1 cellular context compared by ENCODE assay signal in the genomic region with DNA sequence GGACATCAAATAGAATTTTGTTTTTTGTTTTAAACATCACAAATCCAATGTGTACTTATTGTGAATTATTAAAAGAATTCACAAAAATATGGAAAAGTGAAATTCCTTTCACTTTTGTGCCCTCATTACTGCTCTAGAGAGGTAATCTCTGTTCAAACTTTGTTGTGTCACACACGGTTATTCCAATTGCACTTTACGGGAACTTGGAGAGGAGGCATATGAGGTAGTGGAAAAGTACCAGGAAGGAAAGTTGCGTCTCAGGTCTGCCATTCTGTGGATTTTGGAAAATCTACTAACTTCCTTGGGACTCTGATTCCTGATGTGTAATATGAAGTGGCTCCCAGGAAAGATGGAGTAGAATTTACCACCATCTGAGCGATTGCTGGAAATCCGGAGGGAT.
TF ChIP-seq lines count a peak whose summit lies in the region.

No MANE protein-coding gene starts in this region.

TF ChIP-seq in GM23338, 12 proteins besides CTCF, POLR2A, EP300 and RAD21 (continued from another document):
- TF ChIP-seq, protein P1, sequence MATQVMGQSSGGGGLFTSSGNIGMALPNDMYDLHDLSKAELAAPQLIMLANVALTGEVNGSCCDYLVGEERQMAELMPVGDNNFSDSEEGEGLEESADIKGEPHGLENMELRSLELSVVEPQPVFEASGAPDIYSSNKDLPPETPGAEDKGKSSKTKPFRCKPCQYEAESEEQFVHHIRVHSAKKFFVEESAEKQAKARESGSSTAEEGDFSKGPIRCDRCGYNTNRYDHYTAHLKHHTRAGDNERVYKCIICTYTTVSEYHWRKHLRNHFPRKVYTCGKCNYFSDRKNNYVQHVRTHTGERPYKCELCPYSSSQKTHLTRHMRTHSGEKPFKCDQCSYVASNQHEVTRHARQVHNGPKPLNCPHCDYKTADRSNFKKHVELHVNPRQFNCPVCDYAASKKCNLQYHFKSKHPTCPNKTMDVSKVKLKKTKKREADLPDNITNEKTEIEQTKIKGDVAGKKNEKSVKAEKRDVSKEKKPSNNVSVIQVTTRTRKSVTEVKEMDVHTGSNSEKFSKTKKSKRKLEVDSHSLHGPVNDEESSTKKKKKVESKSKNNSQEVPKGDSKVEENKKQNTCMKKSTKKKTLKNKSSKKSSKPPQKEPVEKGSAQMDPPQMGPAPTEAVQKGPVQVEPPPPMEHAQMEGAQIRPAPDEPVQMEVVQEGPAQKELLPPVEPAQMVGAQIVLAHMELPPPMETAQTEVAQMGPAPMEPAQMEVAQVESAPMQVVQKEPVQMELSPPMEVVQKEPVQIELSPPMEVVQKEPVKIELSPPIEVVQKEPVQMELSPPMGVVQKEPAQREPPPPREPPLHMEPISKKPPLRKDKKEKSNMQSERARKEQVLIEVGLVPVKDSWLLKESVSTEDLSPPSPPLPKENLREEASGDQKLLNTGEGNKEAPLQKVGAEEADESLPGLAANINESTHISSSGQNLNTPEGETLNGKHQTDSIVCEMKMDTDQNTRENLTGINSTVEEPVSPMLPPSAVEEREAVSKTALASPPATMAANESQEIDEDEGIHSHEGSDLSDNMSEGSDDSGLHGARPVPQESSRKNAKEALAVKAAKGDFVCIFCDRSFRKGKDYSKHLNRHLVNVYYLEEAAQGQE (IDR thresholded peaks at IDR 0.05; ENCODE audit: unreplicated experiment): no peak
- TF ChIP-seq EZH2phosphoT487 (IDR thresholded peaks at IDR 0.05; ENCODE audit: unreplicated experiment) (no peak), POLR2AphosphoS5 (IDR thresholded peaks at IDR 0.05; ENCODE audit: low read depth) (no peak), NANOG (IDR thresholded peaks at IDR 0.05; ENCODE audit: borderline replicate concordance) (no peak), CREB1 (CRISPR knock-in tag; IDR thresholded peaks at IDR 0.05; ENCODE audit: low read depth) (no peak)
